Comparison of ENCODE assay signal across 9 cellular contexts in the genomic region with DNA sequence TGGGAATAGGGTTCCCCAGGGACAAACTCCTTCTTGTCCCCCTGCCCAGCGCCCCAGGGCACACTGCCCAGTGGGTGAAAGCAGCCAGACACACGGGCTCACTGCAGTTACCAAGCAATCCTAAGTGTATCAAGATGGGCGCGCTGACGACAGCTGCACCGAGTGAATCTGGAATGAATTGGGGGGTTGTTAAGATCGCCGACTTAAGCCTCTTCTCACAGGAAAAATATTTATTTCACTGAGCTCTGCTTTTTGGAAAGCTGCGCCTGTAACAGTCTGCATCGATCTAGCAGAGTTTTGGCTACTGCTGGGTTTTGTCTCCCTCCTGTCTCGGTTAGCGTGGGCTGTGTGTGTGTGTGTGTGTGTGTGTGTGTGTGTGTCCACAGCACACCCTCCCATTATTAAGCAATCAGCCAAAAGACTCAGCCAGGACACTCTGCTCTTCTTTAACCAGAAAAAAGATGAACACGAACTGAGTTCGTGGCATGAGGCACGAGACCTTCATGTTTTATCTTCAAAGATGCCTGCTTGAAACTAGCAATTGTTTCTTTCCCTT. TPM values are rescaled to one million over a fixed set of nuclear protein-coding genes. Genes with fewer than 3 reads are reported as not detected.
DNase-seq lines count a peak whose midpoint lies in the region; ATAC-seq and TF ChIP-seq lines count a peak whose summit lies in the region.
"Had no signal": no experiment of that assay in that cellular context is flagged by ENCODE, and none has a peak within 500 bp of the region (broad histone marks: within the 10 kb centered on the region; RNA-seq: fewer than 3 reads in every experiment).

No MANE protein-coding gene starts in this region.

- peaks cover 18% of the 10 kb centered on the region for H3K4me1 ChIP-seq in SJCRH30

- H3K27ac ChIP-seq in SJCRH30, result peak overlapping the region; percentile 79

- CTCF ChIA-PET in BJ (lab: Yijun Ruan, JAX), result interaction anchor here (0.6 to 2.1 kb wide), 5 partner anchors 10 to 94 kb away, joined by 3 to 7 read pairs (median 3); no protein-coding TSS in a partner anchor

- H3K27me3 ChIP-seq in BJ (ENCODE audit: control insufficient read depth, insufficient read depth, low read length), result no peaks in the 10 kb centered on the region
- H3K27me3 ChIP-seq in SJCRH30, result no peaks in the 10 kb centered on the region

- TF ChIP-seq CTCF in BJ (IDR thresholded peaks at IDR 0.05; ENCODE audit: insufficient read depth, low read depth, low read length), result no peak

- POLR2A ChIA-PET in BJ (lab: Charles Lee), result no interaction called here

- no peaks in the 10 kb centered on the region for H3K9me3 ChIP-seq in SJCRH30 (replicated peaks)

- no peaks in the 10 kb centered on the region for H3K36me3 ChIP-seq in BJ (ENCODE audit: control insufficient read depth, insufficient read depth, low read length)
- no peaks in the 10 kb centered on the region for H3K36me3 ChIP-seq in SJCRH30

- ATAC-seq in HG03378 (IDR thresholded peaks at IDR 0.05; ENCODE audit: unreplicated experiment) (no peak), HG02763 (IDR thresholded peaks at IDR 0.05; ENCODE audit: unreplicated experiment) (no peak)

- DNase-seq in BJ (ENCODE audit: low read depth), result peak; percentile 75
- DNase-seq in SJCRH30, result peak; percentile 83 to 92
- DNase-seq in globus pallidus (ENCODE audit: low spot score), result peak; percentile 33
- DNase-seq in pons (ENCODE audit: low spot score), result peak; percentile 24
- no peak for DNase-seq in stimulated activated CD4-positive, alpha-beta T cell treated with anti-CD3 and anti-CD28 coated beads, Interleukin-4, amount 100 ng/mL, for 1 hour
- no peak for DNase-seq in stimulated activated CD4-positive, alpha-beta T cell treated with anti-CD3 and anti-CD28 coated beads, Interleukin-2, amount 100 ng/mL, for 24 hours
- DNase-seq: RPMI8226 had no signal

- H3K4me3 ChIP-seq in BJ (ENCODE audit: low read depth, low read length) (0 out of 2 replicates have a peak overlapping the region, but pooled peaks have one; percentile 12), SJCRH30 (peak overlapping the region; percentile 45)

RNA-seq across cellular contexts. Expression of a gene that starts 35.9 kb away (rescaled TPM):
- 0.44 and 1.2 TPM in 2 replicates for polyA plus RNA-seq in BJ (2011; rRNA removed)
- 0.15 and 1.00 TPM in 2 replicates for polyA minus RNA-seq in BJ (2011; rRNA and poly(A)+ RNA removed)
- total RNA-seq in SJCRH30 (2014; rRNA removed; shearing (Covaris generic)), result 1.7 and 2.6 TPM in 2 replicates

Comparison
In these comparisons a context has a peak if more than half of its experiments do, and no peak if none do; other contexts are left out.
1. DNase-seq: peak in BJ (single experiment), SJCRH30 (2 of 2), globus pallidus (single experiment) and pons (single experiment); none in stimulated activated CD4-positive, alpha-beta T cell treated with anti-CD3 and anti-CD28 coated beads, Interleukin-4, amount 100 ng/mL, for 1 hour (single experiment) and stimulated activated CD4-positive, alpha-beta T cell treated with anti-CD3 and anti-CD28 coated beads, Interleukin-2, amount 100 ng/mL, for 24 hours (0 of 2).